13 cellular contexts compared by ENCODE assay signal in the genomic region with DNA sequence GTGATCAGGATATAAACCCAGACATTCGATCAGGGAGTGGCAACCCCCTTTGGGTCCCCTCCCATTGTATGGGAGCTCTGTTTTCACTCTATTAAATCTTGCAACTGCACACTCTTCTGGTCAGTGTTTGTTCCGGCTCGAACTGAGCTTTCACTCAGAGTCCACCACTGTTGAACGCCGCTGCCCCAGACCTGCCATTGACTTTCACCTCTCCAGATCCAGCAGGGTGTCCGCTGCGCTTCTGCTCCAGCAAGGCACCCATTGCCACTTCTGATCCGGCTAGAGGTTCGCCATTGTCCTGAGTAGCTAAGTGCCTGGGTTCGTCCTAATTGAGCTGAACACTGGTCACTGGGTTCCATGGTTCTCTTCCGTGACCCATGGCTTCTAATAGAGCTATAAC. TPM values are rescaled to one million over a fixed set of nuclear protein-coding genes. Genes with fewer than 3 reads are reported as not detected.
"Had no signal": no experiment of that assay in that cellular context is flagged by ENCODE, and none has a peak within 500 bp of the region (broad histone marks: within the 10 kb centered on the region; RNA-seq: fewer than 3 reads in every experiment).

No MANE protein-coding gene starts in this region.

RNA-seq across cellular contexts. Expression of gene AGR3, which starts 28.6 kb away (rescaled TPM):
- total RNA-seq: kidney epithelial cell; left cardiac atrium; left ventricle myocardium inferior; left ventricle myocardium superior; liver; lung microvascular endothelial cell; mammary epithelial cell; mesenteric fat pad; mononuclear cell; myocyte; naive thymus-derived CD4-positive, alpha-beta T cell had no signal
- polyA plus RNA-seq: immature natural killer cell; keratinocyte; liver; mammary epithelial cell; naive thymus-derived CD4-positive, alpha-beta T cell had no signal

RNA-seq across cellular contexts. Expression of gene AGR2, which starts 48.4 kb away (rescaled TPM):
- total RNA-seq: left cardiac atrium; left ventricle myocardium inferior; left ventricle myocardium superior; lung microvascular endothelial cell; mononuclear cell; myocyte; naive thymus-derived CD4-positive, alpha-beta T cell had no signal
- polyA plus RNA-seq: immature natural killer cell; naive thymus-derived CD4-positive, alpha-beta T cell had no signal
